In genomic region chr7:82810558-82811259, GRCh38 we compare ENCODE assay signal across 8 cellular contexts.
DNase-seq lines count a peak whose midpoint lies in the region; ATAC-seq and TF ChIP-seq lines count a peak whose summit lies in the region.

No MANE protein-coding gene starts in this region.

- H3K9me3 ChIP-seq in DOHH2 (ENCODE audit: control insufficient read depth, insufficient read depth, low read length) (no peaks in the 10 kb centered on the region), OCI-LY3 (ENCODE audit: insufficient read depth, low read length) (no peaks in the 10 kb centered on the region), neural cell (ENCODE audit: low read length) (no peaks in the 10 kb centered on the region)

- no peaks in the 10 kb centered on the region for H3K36me3 ChIP-seq in DOHH2 (ENCODE audit: control insufficient read depth, low read length)
- no peaks in the 10 kb centered on the region for H3K36me3 ChIP-seq in OCI-LY3 (replicated peaks; ENCODE audit: low read depth, low read length)
- H3K36me3 ChIP-seq in neural cell (ENCODE audit: insufficient read depth, low read length) = no peaks in the 10 kb centered on the region

- H3K4me1 ChIP-seq in DOHH2 (ENCODE audit: control insufficient read depth, low read length) (no peaks in the 10 kb centered on the region), OCI-LY3 (ENCODE audit: low read length) (peaks cover 8% of the 10 kb centered on the region)

- no peaks in the 10 kb centered on the region for H3K79me2 ChIP-seq in DOHH2 (ENCODE audit: control insufficient read depth, low read length)
- H3K79me2 ChIP-seq in OCI-LY3 (ENCODE audit: low read length) = no peaks in the 10 kb centered on the region
- no peaks in the 10 kb centered on the region for H3K79me2 ChIP-seq in neural cell (replicated peaks; ENCODE audit: insufficient read depth, low read length)

- H2AFZ ChIP-seq in OCI-LY3 (ENCODE audit: low read depth, low read length) (no peak overlapping the region), neural cell (ENCODE audit: low read depth, low read length) (no peak overlapping the region)

- H3K27me3 ChIP-seq in DOHH2 (ENCODE audit: control insufficient read depth, low read length) = no peaks in the 10 kb centered on the region
- no peaks in the 10 kb centered on the region for H3K27me3 ChIP-seq in OCI-LY3 (ENCODE audit: low read depth, low read length)
- peaks cover 0 to 3% (median 0%) of the 10 kb centered on the region in 45 donors for H3K27me3 ChIP-seq in dorsolateral prefrontal cortex
- H3K27me3 ChIP-seq in neural cell (ENCODE audit: insufficient read depth, low read depth, low read length) = no peaks in the 10 kb centered on the region

- DNase-seq in KBM-7 (peak; percentile 52), dorsolateral prefrontal cortex (peak in 1 of 10 donors; percentile 17)
- DNase-seq in effector CD8-positive, alpha-beta T cell (lab: John Stamatoyannopoulos, UW) = no peak

- H3K27ac ChIP-seq in DOHH2 (ENCODE audit: low read depth, low read length) (no peak overlapping the region), OCI-LY3 (ENCODE audit: low read length) (no peak overlapping the region), dorsolateral prefrontal cortex (no peak overlapping the region), neural cell (ENCODE audit: low read length) (no peak overlapping the region)

- TF ChIP-seq EP300 in neural cell (conservative IDR thresholded peaks at IDR 0.05; ENCODE audit: poor library complexity, severe bottlenecking) = no peak

- H3K9ac ChIP-seq in OCI-LY3 (ENCODE audit: low read length) = no peak overlapping the region
- H3K9ac ChIP-seq in neural cell (ENCODE audit: low read length) = no peak overlapping the region

- H3K4me2 ChIP-seq in DOHH2 (ENCODE audit: low read length) (no peak overlapping the region), OCI-LY3 (ENCODE audit: low read length) (no peak overlapping the region), neural cell (ENCODE audit: low read length) (no peak overlapping the region)

- H4K20me1 ChIP-seq in DOHH2 (ENCODE audit: control insufficient read depth, insufficient read depth, low read depth, low read length) = no peaks in the 10 kb centered on the region
- no peaks in the 10 kb centered on the region for H4K20me1 ChIP-seq in OCI-LY3 (ENCODE audit: insufficient read depth, low read length)
- H4K20me1 ChIP-seq in neural cell (ENCODE audit: insufficient read depth) = no peaks in the 10 kb centered on the region

- H3K4me3 ChIP-seq in DOHH2 (ENCODE audit: low read length) (no peak overlapping the region), OCI-LY3 (ENCODE audit: low read length) (no peak overlapping the region), dorsolateral prefrontal cortex (no peak overlapping the region), neural cell (ENCODE audit: low read length) (no peak overlapping the region)

- TF ChIP-seq RAD21 in neural cell (conservative IDR thresholded peaks at IDR 0.05) = peak; percentile 80

- TF ChIP-seq CTCF in DOHH2 (IDR thresholded peaks at IDR 0.05; ENCODE audit: low read depth, low read length, poor library complexity, severe bottlenecking) (peak; percentile 85), OCI-LY3 (IDR thresholded peaks at IDR 0.05; ENCODE audit: low read depth, low read length) (peak; percentile 79), dorsolateral prefrontal cortex (IDR thresholded peaks at IDR 0.05 in 54 of 56, conservative IDR thresholded peaks at IDR 0.05 in 2 of 56; ENCODE audit: low read depth in 1 of 56, partially characterized antibody in 56 of 56) (peak; percentile 35 to 75 (median 63)), neural cell (IDR thresholded peaks at IDR 0.05; ENCODE audit: poor library complexity, severe bottlenecking) (peak; percentile 80)

- no peaks in the 10 kb centered on the region for H3K9me2 ChIP-seq in DOHH2 (replicated peaks; ENCODE audit: control insufficient read depth, low read length)
- no peaks in the 10 kb centered on the region for H3K9me2 ChIP-seq in neural cell (ENCODE audit: insufficient read depth, low read length)

- intact Hi-C loops in dorsolateral prefrontal cortex (cut with DNase I) = no loop called here

- no peaks in the 10 kb centered on the region for H3F3A ChIP-seq in DOHH2 (ENCODE audit: control insufficient read depth, insufficient read depth)
- H3F3A ChIP-seq in neural cell (ENCODE audit: insufficient read depth, low read length, poor library complexity, severe bottlenecking) = peaks cover 3% of the 10 kb centered on the region

- in situ Hi-C loops in KBM-7 (cut with MboI; ENCODE audit: low pct_unique_long_range_greater_than_20kb, low sequenced_read_pairs) = no loop called here

- ATAC-seq in GM21423 (IDR thresholded peaks at IDR 0.05; ENCODE audit: unreplicated experiment) = peak; percentile 87
- ATAC-seq in HG03442 (IDR thresholded peaks at IDR 0.05; ENCODE audit: unreplicated experiment) = no peak

TF ChIP-seq in neural cell, 6 proteins besides CTCF, POLR2A, EP300 and RAD21:
- peak; percentile 87 for TF ChIP-seq SMC3 (conservative IDR thresholded peaks at IDR 0.05; ENCODE audit: poor library complexity)
- TF ChIP-seq REST (IDR thresholded peaks at IDR 0.05; ENCODE audit: borderline replicate concordance) = no peak
TF ChIP-seq in neural cell: peak in this region for 1.
